8 cellular contexts compared by ENCODE assay signal in the genomic region with DNA sequence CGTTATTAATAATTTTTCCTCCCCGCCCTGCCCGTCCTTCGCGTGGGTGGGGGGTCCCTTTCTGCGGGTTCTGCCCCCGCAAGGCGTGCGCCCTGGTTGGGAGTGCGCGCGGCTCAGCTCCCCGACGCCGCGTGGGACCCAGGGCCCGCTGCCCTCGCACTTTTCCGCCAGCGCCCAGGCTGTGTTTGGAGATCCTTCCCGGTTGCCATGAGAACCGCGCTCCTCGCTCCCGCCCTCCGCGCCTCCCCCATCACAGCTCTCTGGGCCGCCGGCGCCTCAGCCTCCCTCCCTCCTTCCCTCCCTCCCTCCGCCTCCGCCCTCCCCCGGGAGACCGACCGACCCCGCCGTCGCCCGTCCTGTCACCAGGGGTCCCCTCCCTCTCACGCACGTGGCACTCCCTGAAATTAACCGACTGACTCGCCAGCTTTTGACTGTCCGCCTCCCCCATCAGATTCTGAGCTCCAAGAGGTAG.
A peak's percentile ranks its signal among the peaks of the same experiment; 100 is the strongest.
DNase-seq lines count a peak whose midpoint lies in the region; ATAC-seq and TF ChIP-seq lines count a peak whose summit lies in the region.

No MANE protein-coding gene starts in this region.

- DNase-seq in NCI-H2196 (lab: John Stamatoyannopoulos, UW; ENCODE audit: unreplicated experiment) = peak; percentile 88
- peak; percentile 90 for DNase-seq in dedifferentiated amniotic fluid mesenchymal stem cell (ENCODE audit: extremely low spot score)
- DNase-seq in stimulated activated CD4-positive, alpha-beta T cell treated with anti-CD3 and anti-CD28 coated beads, Interleukin-2, amount 100 ng/mL, for 24 hours = peak; percentile 65 to 75
- DNase-seq in GM19238 (ENCODE audit: insufficient read length, low spot score) = no peak

- H3K4me3 ChIP-seq in GM12875 (ENCODE audit: low read depth, low read length) = peak overlapping the region; percentile 48
- H3K4me3 ChIP-seq in WI38 (ENCODE audit: low read depth, low read length) = peak overlapping the region; percentile 50

- ATAC-seq in HG02981 (IDR thresholded peaks at IDR 0.05; ENCODE audit: unreplicated experiment) = no peak

- peak overlapping the region; percentile 92 for H3K27ac ChIP-seq in layer of hippocampus (ENCODE audit: low read depth, low read length)

- peaks cover 4% of the 10 kb centered on the region for H3K27me3 ChIP-seq in layer of hippocampus (ENCODE audit: control insufficient read depth, insufficient read depth, low read length)

- TF ChIP-seq CTCF in GM12875 (IDR thresholded peaks at IDR 0.05; ENCODE audit: borderline replicate concordance, insufficient read depth, low read depth, low read length) (no peak), WI38 (IDR thresholded peaks at IDR 0.05; ENCODE audit: low read depth, low read length) (no peak)
